Comparison of ENCODE assay signal across 23 cellular contexts in genomic region chr2:226273440-226273839, GRCh38.
"Had no signal": no experiment of that assay in that cellular context is flagged by ENCODE, and none has a peak within 500 bp of the region (broad histone marks: within the 10 kb centered on the region; RNA-seq: fewer than 3 reads in every experiment).

No MANE protein-coding gene starts in this region.

- H3K36me3 ChIP-seq: breast epithelium, esophagus muscularis mucosa, neural progenitor cell, tibial nerve had no signal

- H3K9me3 ChIP-seq: breast epithelium, esophagus muscularis mucosa, tibial nerve had no signal

- H3K9ac ChIP-seq: neural progenitor cell, parathyroid adenoma had no signal

- H3K4me1 ChIP-seq: breast epithelium, neural progenitor cell, parathyroid adenoma, tibial nerve had no signal

- H3K4me2 ChIP-seq: neural progenitor cell had no signal

- H3K27ac ChIP-seq: breast epithelium, esophagus muscularis mucosa, neural progenitor cell, parathyroid adenoma, tibial nerve had no signal

- H3K27ac Mint-ChIP-seq: activated CD4-positive, alpha-beta T cell treated with anti-CD3 and anti-CD28 coated beads for 36 hours; activated CD8-positive, alpha-beta memory T cell treated with anti-CD3 and anti-CD28 coated beads, Interleukin-2, amount 10 ng/mL, durations not matched to agents 7 days and 5 days; activated CD8-positive, alpha-beta T cell treated with anti-CD3 and anti-CD28 coated beads, Interleukin-2, amount 10 ng/mL, durations not matched to agents 7 days and 5 days; activated naive CD4-positive, alpha-beta T cell treated with anti-CD3 and anti-CD28 coated beads, Interleukin-2, amount 50 U/mL, for 72 hours; activated T-cell treated with anti-CD3 and anti-CD28 coated beads, Interleukin-2, amount 50 U/mL, for 72 hours; dendritic cell treated with granulocyte-macrophage colony-stimulating factor and Interleukin-4, amounts not matched to agents 40 ng/mL and 50 ng/mL, for 4 days; natural killer cell; neural progenitor cell had no signal

- H3K9me3 Mint-ChIP-seq: activated naive CD4-positive, alpha-beta T cell treated with anti-CD3 and anti-CD28 coated beads, Interleukin-2, amount 50 U/mL, for 72 hours; activated T-cell treated with anti-CD3 and anti-CD28 coated beads, Interleukin-2, amount 50 U/mL, for 72 hours; dendritic cell treated with granulocyte-macrophage colony-stimulating factor and Interleukin-4, amounts not matched to agents 40 ng/mL and 50 ng/mL, for 4 days; neural progenitor cell had no signal

- H3K27me3 ChIP-seq: breast epithelium, esophagus muscularis mucosa, neural progenitor cell, tibial nerve had no signal

- H3K4me3 Mint-ChIP-seq: activated CD4-positive, alpha-beta T cell treated with anti-CD3 and anti-CD28 coated beads for 36 hours; activated CD8-positive, alpha-beta memory T cell treated with anti-CD3 and anti-CD28 coated beads, Interleukin-2, amount 10 ng/mL, durations not matched to agents 7 days and 5 days; activated CD8-positive, alpha-beta T cell treated with anti-CD3 and anti-CD28 coated beads, Interleukin-2, amount 10 ng/mL, durations not matched to agents 7 days and 5 days; activated T-cell treated with anti-CD3 and anti-CD28 coated beads, Interleukin-2, amount 50 U/mL, for 72 hours; dendritic cell treated with granulocyte-macrophage colony-stimulating factor and Interleukin-4, amounts not matched to agents 40 ng/mL and 50 ng/mL, for 4 days; natural killer cell; neural progenitor cell had no signal

- H3K36me3 Mint-ChIP-seq: activated CD8-positive, alpha-beta memory T cell treated with anti-CD3 and anti-CD28 coated beads, Interleukin-2, amount 10 ng/mL, durations not matched to agents 7 days and 5 days; activated naive CD4-positive, alpha-beta T cell treated with anti-CD3 and anti-CD28 coated beads, Interleukin-2, amount 50 U/mL, for 72 hours; neural progenitor cell had no signal

- H3K4me3 ChIP-seq: breast epithelium, esophagus muscularis mucosa, neural progenitor cell, tibial nerve had no signal

- H3K79me2 ChIP-seq: parathyroid adenoma had no signal

- H3K4me1 Mint-ChIP-seq: activated CD4-positive, alpha-beta T cell treated with anti-CD3 and anti-CD28 coated beads for 36 hours; activated CD8-positive, alpha-beta memory T cell treated with anti-CD3 and anti-CD28 coated beads, Interleukin-2, amount 10 ng/mL, durations not matched to agents 7 days and 5 days; natural killer cell; neural progenitor cell had no signal

- DNase-seq: activated CD4-positive, alpha-beta T cell treated with anti-CD3 and anti-CD28 coated beads for 36 hours; activated CD4-positive, CD25-positive, alpha-beta regulatory T cell; activated CD8-positive, alpha-beta memory T cell treated with anti-CD3 and anti-CD28 coated beads, Interleukin-2, amount 10 ng/mL, durations not matched to agents 7 days and 5 days; activated CD8-positive, alpha-beta T cell treated with anti-CD3 and anti-CD28 coated beads, Interleukin-2, amount 10 ng/mL, durations not matched to agents 7 days and 5 days; activated naive CD4-positive, alpha-beta T cell; activated T-cell treated with anti-CD3 and anti-CD28 coated beads, Interleukin-2, amount 50 U/mL, for 72 hours; central memory CD4-positive, alpha-beta T cell; effector CD4-positive, alpha-beta T cell; hippocampal formation; kidney; midbrain; natural killer cell; occipital lobe; right cardiac atrium; stimulated activated CD4-positive, alpha-beta T cell treated with anti-CD3 and anti-CD28 coated beads, Interleukin-2, amount 100 ng/mL, for 48 hours; stimulated activated naive CD4-positive, alpha-beta T cell treated with Interleukin-2 at 50 U/mL for 16 hours had no signal

- H2AFZ ChIP-seq: neural progenitor cell, parathyroid adenoma had no signal

- H3K27me3 Mint-ChIP-seq: activated CD8-positive, alpha-beta memory T cell treated with anti-CD3 and anti-CD28 coated beads, Interleukin-2, amount 10 ng/mL, durations not matched to agents 7 days and 5 days had no signal

- ATAC-seq: activated CD4-positive, alpha-beta T cell treated with anti-CD3 and anti-CD28 coated beads for 36 hours; activated CD8-positive, alpha-beta memory T cell treated with anti-CD3 and anti-CD28 coated beads, Interleukin-2, amount 10 ng/mL, durations not matched to agents 7 days and 5 days; activated CD8-positive, alpha-beta T cell treated with anti-CD3 and anti-CD28 coated beads, Interleukin-2, amount 10 ng/mL, durations not matched to agents 7 days and 5 days; activated naive CD4-positive, alpha-beta T cell treated with anti-CD3 and anti-CD28 coated beads, Interleukin-2, amount 50 U/mL, for 72 hours; activated T-cell treated with anti-CD3 and anti-CD28 coated beads, Interleukin-2, amount 50 U/mL, for 72 hours; natural killer cell; right cardiac atrium had no signal
